ENCODE assay signal across 14 cellular contexts in genomic region chr5:10639846-10640368, GRCh38.
"Had no signal": no experiment of that assay in that cellular context is flagged by ENCODE, and none has a peak within 500 bp of the region (broad histone marks: within the 10 kb centered on the region; RNA-seq: fewer than 3 reads in every experiment).

No MANE protein-coding gene starts in this region.

- H3K4me3 Mint-ChIP-seq: activated CD4-positive, alpha-beta T cell treated with anti-CD3 and anti-CD28 coated beads, Interleukin-2, amount 10 ng/mL, durations not matched to agents 24 days and 14 days; activated T-helper 1 cell treated with anti-CD3 and anti-CD28 coated beads, Interleukin-12 subunit alpha, Interleukin-12 subunit beta, Interleukin-2, Interleukin-4 antibody, amounts not matched to agents 30 ng/mL and 10 ng/mL and 1 ng/mL, durations not matched to agents 14 hours and 24 hours and 36 hours; brain; T-cell; WTC11 had no signal

- H3K9me3 Mint-ChIP-seq: WTC11 had no signal

- H3K27ac Mint-ChIP-seq: activated CD4-positive, alpha-beta T cell treated with anti-CD3 and anti-CD28 coated beads, Interleukin-2, amount 10 ng/mL, durations not matched to agents 24 days and 14 days; activated T-helper 1 cell treated with anti-CD3 and anti-CD28 coated beads, Interleukin-12 subunit alpha, Interleukin-12 subunit beta, Interleukin-2, Interleukin-4 antibody, amounts not matched to agents 30 ng/mL and 10 ng/mL and 1 ng/mL, durations not matched to agents 14 hours and 24 hours and 36 hours; T-cell; WTC11 had no signal

- DNase-seq: activated CD4-positive, alpha-beta T cell treated with anti-CD3 and anti-CD28 coated beads, Interleukin-2, amount 10 ng/mL, durations not matched to agents 24 days and 14 days; activated naive CD4-positive, alpha-beta T cell; anterior cingulate cortex; caudate nucleus; foreskin melanocyte; glutamatergic neuron; hippocampal formation; midbrain; stimulated activated CD4-positive, alpha-beta T cell treated with anti-CD3 and anti-CD28 coated beads, Interleukin-2, amount 100 ng/mL, for 48 hours; T-cell; upper lobe of right lung had no signal

- H3K27me3 Mint-ChIP-seq: activated CD4-positive, alpha-beta T cell treated with anti-CD3 and anti-CD28 coated beads, Interleukin-2, amount 10 ng/mL, durations not matched to agents 24 days and 14 days had no signal

- ATAC-seq: T-cell, upper lobe of right lung, WTC11 had no signal
